In genomic region chrX:153686677-153687057, GRCh38 we compare ENCODE assay signal across 6 cellular contexts. TPM values are rescaled to one million over a fixed set of nuclear protein-coding genes. Genes with fewer than 3 reads are reported as not detected.
A peak's percentile ranks its signal among the peaks of the same experiment; 100 is the strongest.
DNase-seq lines count a peak whose midpoint lies in the region; FAIRE-seq and TF ChIP-seq lines count a peak whose summit lies in the region.
"Not testable (repeated sequence)": the region's sequence is repeated elsewhere in the genome, so short reads cannot be mapped to it uniquely, and the experiment has no call there.
"Had no signal": no experiment of that assay in that cellular context is flagged by ENCODE, and none has a peak within 500 bp of the region (broad histone marks: within the 10 kb centered on the region; RNA-seq: fewer than 3 reads in every experiment).

No MANE protein-coding gene starts in this region.

- H2AK5ac ChIP-seq in H1 (ENCODE audit: low read depth, low read length): not testable (repeated sequence)

- not testable (repeated sequence) for H3K27me3 ChIP-seq in H1 (replicated peaks in 1 of 4; ENCODE audit: control insufficient read depth in 3 of 4, extremely low read depth in 1 of 4, insufficient read depth in 3 of 4, low read length in 3 of 4)

- H3K36me3 ChIP-seq in H1 (ENCODE audit: control insufficient read depth in 2 of 4, insufficient read depth in 4 of 4, low read length in 3 of 4): peaks cover 0 to 15% (median 0%) of the 10 kb centered on the region in 4 experiments; a peak in 1 of 8 replicates

- not testable (repeated sequence) for H3K23ac ChIP-seq in H1 (ENCODE audit: insufficient read length)

- H3K4ac ChIP-seq in H1 (replicated peaks; ENCODE audit: insufficient read length, low read depth, low read length): not testable (repeated sequence)

- H3K14ac ChIP-seq in H1 (ENCODE audit: insufficient read length): not testable (repeated sequence)

- H3K4me3 Mint-ChIP-seq in nephron: peak overlapping the region; percentile 65 to 76 (median 67)

- H3K79me1 ChIP-seq in H1 (ENCODE audit: low read depth, low read length): not testable (repeated sequence)

- peak; percentile 88 for DNase-seq in NCI-H82 (lab: John Stamatoyannopoulos, UW)
- peak in 1 of 2 experiments; percentile 48 for DNase-seq in H1 (ENCODE audit: low read depth in 1 of 2, low spot score in 2 of 2)

- H3K36me3 Mint-ChIP-seq in nephron (ENCODE audit: low read depth): not testable (repeated sequence)

- TF ChIP-seq EP300 in H1 (IDR thresholded peaks at IDR 0.05; ENCODE audit: borderline replicate concordance in 1 of 2, low read depth in 2 of 2, low read length in 2 of 2): not testable (repeated sequence)

- H3K9me3 Mint-ChIP-seq in nephron: peaks cover 16% of the 10 kb centered on the region

- not testable (repeated sequence) for H3K27ac ChIP-seq in H1 (ENCODE audit: low read depth, low read length)

- H3K4me1 ChIP-seq in H1 (replicated peaks in 1 of 4; ENCODE audit: control insufficient read depth in 3 of 4, insufficient read depth in 4 of 4, low read length in 3 of 4): peaks cover 0 to 27% (median 11%) of the 10 kb centered on the region in 4 experiments; a peak in 6 of 7 replicates

- not testable (repeated sequence) for H3K56ac ChIP-seq in H1 (replicated peaks; ENCODE audit: insufficient read length, low read depth, low read length)

- H2BK15ac ChIP-seq in H1 (ENCODE audit: low read length): not testable (repeated sequence)

- not testable (repeated sequence) for H2BK5ac ChIP-seq in H1 (ENCODE audit: low read depth, low read length)

- peak overlapping the region; percentile 45 to 57 for H3K4me2 ChIP-seq in H1 (ENCODE audit: insufficient read depth in 1 of 2, low read depth in 2 of 2, low read length in 2 of 2)

- H3K9ac ChIP-seq in H1 (replicated peaks in 1 of 4; ENCODE audit: extremely low read depth in 1 of 4, low read depth in 3 of 4, low read length in 3 of 4): peak overlapping the region in 2 of 4 experiments; percentile 5 to 63; a peak in 1 of 7 replicates

- 0 out of 2 replicates have a peak overlapping the region, but pooled peaks have one; percentile 50 for H2BK12ac ChIP-seq in H1 (ENCODE audit: low read depth, low read length)

- CTCF ChIA-PET in H1 (lab: Charles Lee; ENCODE audit: partially characterized antibody): interaction anchor here (1.0 to 2.1 kb wide), 9 partner anchors 8 to 147 kb away, joined by 3 to 10 read pairs (median 5); no protein-coding TSS in a partner anchor

- not testable (repeated sequence) for H2AFZ ChIP-seq in H1 (ENCODE audit: low read length)

- H2BK120ac ChIP-seq in H1 (replicated peaks; ENCODE audit: low read depth, low read length): not testable (repeated sequence)

- H3K18ac ChIP-seq in H1 (ENCODE audit: extremely low read depth, low read length): not testable (repeated sequence)

- WGBS in H1 (ENCODE audit: extremely low coverage in 1 of 2, insufficient coverage in 1 of 2, insufficient read length in 1 of 2, insufficient replicate concordance in 2 of 2, low coverage in 1 of 2, low lambda C conversion rate in 2 of 2, missing lambda C conversion rate in 1 of 2), 2 experiments: no CpG with 5 or more reads among the region's 7 CpGs

- peak overlapping the region; percentile 51; the same call in 1 of the 2 replicates for H4K8ac ChIP-seq in H1 (ENCODE audit: extremely low read depth, insufficient read depth, low read length)

- H4K20me1 ChIP-seq in H1 (replicated peaks in 1 of 2; ENCODE audit: control insufficient read depth in 1 of 2, insufficient read depth in 2 of 2, low read length in 2 of 2): not testable (repeated sequence)

- H3K27me3 Mint-ChIP-seq in nephron (ENCODE audit: low read depth): not testable (repeated sequence)

- H3K9me3 ChIP-seq in H1 (ENCODE audit: insufficient read depth in 2 of 2, low read depth in 1 of 2, low read length in 1 of 2): not testable (repeated sequence)

- not testable (repeated sequence) for H4K5ac ChIP-seq in H1 (ENCODE audit: insufficient read length, low read depth, low read length)

- TF ChIP-seq POLR2A in H1 (IDR thresholded peaks at IDR 0.05; ENCODE audit: control extremely low read depth in 1 of 2, low read depth in 2 of 2, low read length in 2 of 2): not testable (repeated sequence)

- not testable (repeated sequence) for FAIRE-seq in H1 (lab: Jason Lieb, UNC)

- H2BK20ac ChIP-seq in H1 (ENCODE audit: low read length): not testable (repeated sequence)

- H4K91ac ChIP-seq in H1 (replicated peaks; ENCODE audit: insufficient read length, low read length): not testable (repeated sequence)

- not testable (repeated sequence) for H3K4me1 Mint-ChIP-seq in nephron

- not testable (repeated sequence) for H3K23me2 ChIP-seq in H1 (ENCODE audit: low read depth, low read length)

- peaks cover 0 to 13% of the 10 kb centered on the region in 2 experiments; a peak in 3 of 4 replicates for H3K79me2 ChIP-seq in H1 (ENCODE audit: control insufficient read depth in 1 of 2, insufficient read depth in 2 of 2, low read length in 2 of 2)

- not testable (repeated sequence) for TF ChIP-seq CTCF in H1 (IDR thresholded peaks at IDR 0.05; ENCODE audit: control extremely low read depth in 1 of 3, insufficient read depth in 1 of 3, low read depth in 1 of 3, low read length in 3 of 3); nephron (IDR thresholded peaks at IDR 0.05; ENCODE audit: unreplicated experiment in 3 of 3)

- TF ChIP-seq RAD21 in H1 (IDR thresholded peaks at IDR 0.05 in 1 of 2, conservative IDR thresholded peaks at IDR 0.05 in 1 of 2; ENCODE audit: low read depth in 2 of 2, low read length in 2 of 2): not testable (repeated sequence)

- H3K4me3 ChIP-seq in H1 (ENCODE audit: extremely low read depth in 1 of 4, insufficient read depth in 2 of 4, low read depth in 3 of 4, low read length in 4 of 4): peak overlapping the region in 1 of 4 experiments; percentile 55; a peak in 1 of 8 replicates

- POLR2A ChIA-PET in H1 (lab: Charles Lee; ENCODE audit: partially characterized antibody): interaction anchor here (1.0 to 2.3 kb wide), 8 partner anchors 8 to 109 kb away, joined by 3 to 11 read pairs (median 4); partner anchors contain the start of genes BCAP31 and PNCK

- peak overlapping the region; percentile 84 to 95 (median 92) for H3K27ac Mint-ChIP-seq in nephron

RNA-seq across cellular contexts. Expression of gene SLC6A8, which starts 1.1 kb away (rescaled TPM):
- 94.7 and 98.5 TPM in 2 replicates for total RNA-seq in H1 (2021; fragmentation: NEBNext Ultra II Directional; extraction: Animal tissue kit (Norgen Biotek cat#: 25700))
- 87.7 and 132 TPM in 2 replicates for polyA plus RNA-seq in H1 (2011; rRNA removed)
- polyA plus RNA-seq in H1 (2011; cell fraction: cytosol; rRNA removed): 71.7 TPM
- 267 TPM for polyA plus RNA-seq in H1 (2011; cell fraction: nucleus; rRNA removed)
- polyA plus RNA-seq in H1 (2012, experiment 1 of 2): 96.7 to 155 TPM (median 133 TPM) in 4 replicates
- 109 TPM for polyA plus RNA-seq in H1 (2012, experiment 2 of 2)
- 57.5 TPM for polyA plus RNA-seq in H1 (2013, experiment 1 of 2)
- polyA plus RNA-seq in H1 (2013, experiment 2 of 2): 58.8 TPM
- 66.1 and 98.8 TPM in 2 replicates for polyA minus RNA-seq in H1 (2011; rRNA and poly(A)+ RNA removed)
- 84.7 TPM for polyA minus RNA-seq in H1 (2011; cell fraction: cytosol; rRNA and poly(A)+ RNA removed)
- polyA minus RNA-seq in H1 (2011; cell fraction: nucleus; rRNA and poly(A)+ RNA removed): 67.3 TPM

RNA-seq across cellular contexts. Expression of gene PNCK, which starts 13.1 kb away (rescaled TPM):
- 4.3 and 6.2 TPM in 2 replicates for total RNA-seq in H1 (2021; fragmentation: NEBNext Ultra II Directional; extraction: Animal tissue kit (Norgen Biotek cat#: 25700))
- polyA plus RNA-seq in H1 (2011; rRNA removed): 6.3 and 13.9 TPM in 2 replicates
- polyA plus RNA-seq in H1 (2011; cell fraction: cytosol; rRNA removed): 12.3 TPM
- polyA plus RNA-seq in H1 (2011; cell fraction: nucleus; rRNA removed): 54.8 TPM
- polyA plus RNA-seq in H1 (2012, experiment 1 of 2): 3.0 to 5.7 TPM (median 5.2 TPM) in 4 replicates
- 3.0 TPM for polyA plus RNA-seq in H1 (2012, experiment 2 of 2)
- polyA plus RNA-seq in H1 (2013, experiment 1 of 2): 2.3 TPM
- polyA plus RNA-seq in H1 (2013, experiment 2 of 2): 1.7 TPM
- 4.0 and 5.4 TPM in 2 replicates for polyA minus RNA-seq in H1 (2011; rRNA and poly(A)+ RNA removed)
- 9.1 TPM for polyA minus RNA-seq in H1 (2011; cell fraction: cytosol; rRNA and poly(A)+ RNA removed)
- 10.0 TPM for polyA minus RNA-seq in H1 (2011; cell fraction: nucleus; rRNA and poly(A)+ RNA removed)
- total RNA-seq: dermis blood vessel endothelial cell had no signal
- polyA plus RNA-seq: CD14-positive monocyte had no signal

RNA-seq across cellular contexts. Expression of gene BCAP31, which starts 37.5 kb away (rescaled TPM):
- 157 and 159 TPM in 2 replicates for total RNA-seq in H1 (2021; fragmentation: NEBNext Ultra II Directional; extraction: Animal tissue kit (Norgen Biotek cat#: 25700))
- polyA plus RNA-seq in H1 (2011; rRNA removed): 136 and 139 TPM in 2 replicates
- polyA plus RNA-seq in H1 (2011; cell fraction: cytosol; rRNA removed): 97.3 TPM
- polyA plus RNA-seq in H1 (2011; cell fraction: nucleus; rRNA removed): 116 TPM
- polyA plus RNA-seq in H1 (2012, experiment 1 of 2): 156 to 161 TPM (median 158 TPM) in 4 replicates
- 233 TPM for polyA plus RNA-seq in H1 (2012, experiment 2 of 2)
- 154 TPM for polyA plus RNA-seq in H1 (2013, experiment 1 of 2)
- 181 TPM for polyA plus RNA-seq in H1 (2013, experiment 2 of 2)
- 84.2 and 123 TPM in 2 replicates for polyA minus RNA-seq in H1 (2011; rRNA and poly(A)+ RNA removed)
- polyA minus RNA-seq in H1 (2011; cell fraction: cytosol; rRNA and poly(A)+ RNA removed): 47.0 TPM
- polyA minus RNA-seq in H1 (2011; cell fraction: nucleus; rRNA and poly(A)+ RNA removed): 40.8 TPM

RNA-seq across cellular contexts. Expression of gene ABCD1, which starts 38.0 kb away (rescaled TPM):
- 4.6 and 6.6 TPM in 2 replicates for total RNA-seq in H1 (2021; fragmentation: NEBNext Ultra II Directional; extraction: Animal tissue kit (Norgen Biotek cat#: 25700))
- polyA plus RNA-seq in H1 (2011; rRNA removed): 3.1 and 6.7 TPM in 2 replicates
- 2.7 TPM for polyA plus RNA-seq in H1 (2011; cell fraction: cytosol; rRNA removed)
- polyA plus RNA-seq in H1 (2011; cell fraction: nucleus; rRNA removed): 13.0 TPM
- polyA plus RNA-seq in H1 (2012, experiment 1 of 2): 2.4 to 5.1 TPM (median 4.0 TPM) in 4 replicates
- 2.2 TPM for polyA plus RNA-seq in H1 (2012, experiment 2 of 2)
- polyA plus RNA-seq in H1 (2013, experiment 1 of 2): 4.2 TPM
- polyA plus RNA-seq in H1 (2013, experiment 2 of 2): 3.9 TPM
- 1.7 and 2.9 TPM in 2 replicates for polyA minus RNA-seq in H1 (2011; rRNA and poly(A)+ RNA removed)
- polyA minus RNA-seq in H1 (2011; cell fraction: cytosol; rRNA and poly(A)+ RNA removed): 2.4 TPM
- 6.6 TPM for polyA minus RNA-seq in H1 (2011; cell fraction: nucleus; rRNA and poly(A)+ RNA removed)

RNA-seq across cellular contexts. Expression of gene DUSP9, which starts 39.7 kb away (rescaled TPM):
- total RNA-seq in H1 (2021; fragmentation: NEBNext Ultra II Directional; extraction: Animal tissue kit (Norgen Biotek cat#: 25700)): 0.63 and 1.1 TPM in 2 replicates
- polyA plus RNA-seq in H1 (2011; rRNA removed): 0.80 and 1.2 TPM in 2 replicates
- 0.98 TPM for polyA plus RNA-seq in H1 (2011; cell fraction: cytosol; rRNA removed)
- polyA plus RNA-seq in H1 (2011; cell fraction: nucleus; rRNA removed): 1.5 TPM
- polyA plus RNA-seq in H1 (2012, experiment 1 of 2): 0.35 to 0.94 TPM (median 0.85 TPM) in 4 replicates
- 0.56 TPM for polyA plus RNA-seq in H1 (2012, experiment 2 of 2)
- 1.1 TPM for polyA plus RNA-seq in H1 (2013, experiment 1 of 2)
- 1.1 TPM for polyA plus RNA-seq in H1 (2013, experiment 2 of 2)
- polyA minus RNA-seq in H1 (2011; rRNA and poly(A)+ RNA removed): 0.69 and 0.73 TPM in 2 replicates
- polyA minus RNA-seq in H1 (2011; cell fraction: cytosol; rRNA and poly(A)+ RNA removed): 0.95 TPM
- polyA minus RNA-seq in H1 (2011; cell fraction: nucleus; rRNA and poly(A)+ RNA removed): 0.80 TPM
- total RNA-seq: ascending aorta had no signal
- polyA plus RNA-seq: CD14-positive monocyte had no signal
